ENCODE assay signal across 17 cellular contexts in genomic region chr1:167225920-167226319, GRCh38.
"Had no signal": no experiment of that assay in that cellular context is flagged by ENCODE, and none has a peak within 500 bp of the region (broad histone marks: within the 10 kb centered on the region; RNA-seq: fewer than 3 reads in every experiment).

No MANE protein-coding gene starts in this region.

- H3K4me3 ChIP-seq: breast epithelium, gastrocnemius medialis, heart right ventricle, left ventricle myocardium inferior, mucosa of descending colon had no signal

- H3K9ac ChIP-seq: parathyroid adenoma had no signal

- ATAC-seq: gastrocnemius medialis; heart right ventricle; mucosa of descending colon; naive thymus-derived CD4-positive, alpha-beta T cell; stimulated activated effector memory CD8-positive, alpha-beta T cell treated with anti-CD3 and anti-CD28 coated beads, Interleukin-12 subunit alpha, Interleukin-12 subunit beta, amount 100 ng/mL, for 72 hours had no signal

- H3K27me3 ChIP-seq: breast epithelium, gastrocnemius medialis, heart right ventricle, neutrophil had no signal

- H2AFZ ChIP-seq: parathyroid adenoma had no signal

- H3K27me3 Mint-ChIP-seq: naive thymus-derived CD4-positive, alpha-beta T cell had no signal

- H3K9me3 Mint-ChIP-seq: activated T-helper 1 cell treated with anti-CD3 and anti-CD28 coated beads, Interleukin-12 subunit alpha, Interleukin-12 subunit beta, Interleukin-2, Interleukin-4 antibody, amounts not matched to agents 30 ng/mL and 10 ng/mL and 1 ng/mL, durations not matched to agents 14 hours and 24 hours and 36 hours; naive thymus-derived CD4-positive, alpha-beta T cell; stimulated activated effector memory CD8-positive, alpha-beta T cell treated with anti-CD3 and anti-CD28 coated beads, Interleukin-12 subunit alpha, Interleukin-12 subunit beta, amount 100 ng/mL, for 72 hours had no signal

- H3K9me3 ChIP-seq: breast epithelium, gastrocnemius medialis, heart right ventricle, left ventricle myocardium inferior, mucosa of descending colon, neutrophil had no signal

- H3K27ac ChIP-seq: breast epithelium, heart right ventricle, left ventricle myocardium inferior, neutrophil, parathyroid adenoma had no signal

- H3K4me3 Mint-ChIP-seq: activated T-helper 1 cell treated with anti-CD3 and anti-CD28 coated beads, Interleukin-12 subunit alpha, Interleukin-12 subunit beta, Interleukin-2, Interleukin-4 antibody, amounts not matched to agents 30 ng/mL and 10 ng/mL and 1 ng/mL, durations not matched to agents 14 hours and 24 hours and 36 hours; stimulated activated effector memory CD8-positive, alpha-beta T cell treated with anti-CD3 and anti-CD28 coated beads, Interleukin-12 subunit alpha, Interleukin-12 subunit beta, amount 100 ng/mL, for 72 hours had no signal

- H3K27ac Mint-ChIP-seq: activated T-helper 1 cell treated with anti-CD3 and anti-CD28 coated beads, Interleukin-12 subunit alpha, Interleukin-12 subunit beta, Interleukin-2, Interleukin-4 antibody, amounts not matched to agents 30 ng/mL and 10 ng/mL and 1 ng/mL, durations not matched to agents 14 hours and 24 hours and 36 hours; stimulated activated effector memory CD8-positive, alpha-beta T cell treated with anti-CD3 and anti-CD28 coated beads, Interleukin-12 subunit alpha, Interleukin-12 subunit beta, amount 100 ng/mL, for 72 hours had no signal

- H3K4me1 ChIP-seq: breast epithelium had no signal

- DNase-seq: activated CD4-positive, CD25-positive, alpha-beta regulatory T cell treated with anti-CD3 and anti-CD28 coated beads, Interleukin-2, amount 50 U/mL, for 72 hours; activated naive CD4-positive, alpha-beta T cell; anterior cingulate cortex; dermis blood vessel endothelial cell; gastrocnemius medialis; heart right ventricle; kidney; left ventricle myocardium inferior; mucosa of descending colon; naive thymus-derived CD4-positive, alpha-beta T cell; retina; T1000 had no signal

- H3K36me3 ChIP-seq: breast epithelium, gastrocnemius medialis, heart right ventricle, left ventricle myocardium inferior, neutrophil had no signal
